ENCODE assay signal across 11 cellular contexts in genomic region chr9:21294904-21295538, GRCh38.
DNase-seq lines count a peak whose midpoint lies in the region; ATAC-seq and TF ChIP-seq lines count a peak whose summit lies in the region.
"Had no signal": no experiment of that assay in that cellular context is flagged by ENCODE, and none has a peak within 500 bp of the region (broad histone marks: within the 10 kb centered on the region; RNA-seq: fewer than 3 reads in every experiment).

No MANE protein-coding gene starts in this region.

- no peak overlapping the region for H3K4me3 ChIP-seq in brain microvascular endothelial cell (ENCODE audit: low read depth, low read length)
- H3K4me3 ChIP-seq: heart left ventricle had no signal

- H3K27ac ChIP-seq in brain microvascular endothelial cell = no peak overlapping the region
- H3K27ac ChIP-seq: heart left ventricle had no signal

- in situ Hi-C loops in brain microvascular endothelial cell (cut with HindIII; ENCODE audit: low pct_ligation_motif_present, low sequenced_read_pairs) = no loop called here

- DNase-seq in GM10266 (ENCODE audit: extremely low spot score) (peak; percentile 7), SIG-M5 (lab: John Stamatoyannopoulos, UW) (peak; percentile 14), brain microvascular endothelial cell (no peak), NCI-H2171 treated with DMSO at 0.1 percent for 48 hours (lab: John Stamatoyannopoulos, UW) (no peak), DMS53 treated with DMSO at 0.1 percent for 48 hours (lab: John Stamatoyannopoulos, UW; ENCODE audit: unreplicated experiment) (no peak)
- no peak for DNase-seq in stimulated activated naive CD4-positive, alpha-beta T cell (lab: John Stamatoyannopoulos, UW)
- DNase-seq: activated CD4-positive, alpha-beta T cell treated with anti-CD3 and anti-CD28 coated beads for 4 hours; heart left ventricle; NCI-H2029 treated with DMSO at 0.1 percent for 48 hours had no signal

- no peaks in the 10 kb centered on the region for H3K27me3 ChIP-seq in brain microvascular endothelial cell (replicated peaks)

- no peak for TF ChIP-seq CTCF in GM10266 (IDR thresholded peaks at IDR 0.05; ENCODE audit: control insufficient read depth, insufficient read depth, low read depth, missing control alignments)
- TF ChIP-seq CTCF in brain microvascular endothelial cell (IDR thresholded peaks at IDR 0.05; ENCODE audit: low read depth, low read length, missing control alignments) = no peak

- ATAC-seq in GM19467 (IDR thresholded peaks at IDR 0.05; ENCODE audit: unreplicated experiment) (peak; percentile 81), HG03095 (IDR thresholded peaks at IDR 0.05; ENCODE audit: unreplicated experiment) (peak; percentile 73)
- ATAC-seq: heart left ventricle had no signal

- no peaks in the 10 kb centered on the region for H3K36me3 ChIP-seq in brain microvascular endothelial cell (replicated peaks)
- H3K36me3 ChIP-seq: heart left ventricle had no signal

Comparison
In these comparisons a context has a peak if more than half of its experiments do, and no peak if none do; other contexts are left out.
1. DNase-seq: peak in GM10266 (single experiment) and SIG-M5 (single experiment); none in brain microvascular endothelial cell (single experiment), NCI-H2171 treated with DMSO at 0.1 percent for 48 hours (single experiment), DMS53 treated with DMSO at 0.1 percent for 48 hours (single experiment) and stimulated activated naive CD4-positive, alpha-beta T cell (0 of 6).